ENCODE assay signal across 1 cellular context in genomic region chr2:217610411-217610814, GRCh38.
TF ChIP-seq lines count a peak whose summit lies in the region.

No MANE protein-coding gene starts in this region.

TF ChIP-seq in GM12878, 131 proteins besides CTCF, POLR2A, EP300 and RAD21 (continued from another document):
- TF ChIP-seq MLLT1 (IDR thresholded peaks at IDR 0.05) (no peak), PAX8 (IDR thresholded peaks at IDR 0.05) (no peak), SMC3 (IDR thresholded peaks at IDR 0.05; ENCODE audit: borderline replicate concordance, low read length) (no peak), MEF2B (IDR thresholded peaks at IDR 0.05; ENCODE audit: partially characterized antibody, poor library complexity, severe bottlenecking) (no peak), BHLHE40 (IDR thresholded peaks at IDR 0.05; ENCODE audit: borderline replicate concordance in 1 of 2, low read depth in 2 of 2, low read length in 1 of 2) (no peak), IRF5 (IDR thresholded peaks at IDR 0.05; ENCODE audit: borderline replicate concordance) (no peak), ZNF384 (IDR thresholded peaks at IDR 0.05; ENCODE audit: borderline replicate concordance, low read depth, low read length) (no peak), ATF7 (IDR thresholded peaks at IDR 0.05; ENCODE audit: low read depth) (no peak), RB1 (IDR thresholded peaks at IDR 0.05; ENCODE audit: borderline replicate concordance) (no peak), ELK1 (IDR thresholded peaks at IDR 0.05; ENCODE audit: low read depth, low read length) (no peak), ZNF207 (IDR thresholded peaks at IDR 0.05; ENCODE audit: borderline replicate concordance) (no peak), ZBTB40 (IDR thresholded peaks at IDR 0.05; ENCODE audit: borderline replicate concordance) (no peak), WRNIP1 (IDR thresholded peaks at IDR 0.05; ENCODE audit: borderline replicate concordance, low read depth, low read length) (no peak), ESRRA (IDR thresholded peaks at IDR 0.05; ENCODE audit: low read length) (no peak), KDM1A (IDR thresholded peaks at IDR 0.05; ENCODE audit: borderline replicate concordance) (no peak), RFX5 (IDR thresholded peaks at IDR 0.05; ENCODE audit: low read depth, low read length) (no peak), IRF4 (IDR thresholded peaks at IDR 0.05; ENCODE audit: low read depth, low read length) (no peak), HDAC6 (IDR thresholded peaks at IDR 0.05; ENCODE audit: unreplicated experiment) (no peak)
